Comparison of ENCODE assay signal across 17 cellular contexts in the genomic region with DNA sequence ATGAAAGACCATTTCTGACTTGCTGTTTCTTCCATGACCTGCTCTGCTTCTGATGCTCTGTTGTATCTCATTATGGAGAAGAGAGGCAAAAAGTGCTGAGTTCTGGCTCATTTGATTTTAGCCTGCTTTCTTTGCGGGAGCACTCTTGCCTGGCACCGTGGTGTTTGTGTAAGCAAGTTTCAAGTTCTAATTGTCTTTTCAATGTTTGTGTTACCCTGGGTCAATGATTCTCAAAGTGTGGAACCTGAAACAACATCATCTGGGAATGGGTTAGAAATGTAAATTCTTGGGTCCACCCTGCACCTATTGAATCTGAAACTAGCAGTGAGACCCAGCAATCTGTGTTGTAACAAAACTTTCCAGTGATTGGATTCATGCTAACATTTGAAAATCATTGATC. TPM values are rescaled to one million over a fixed set of nuclear protein-coding genes. Genes with fewer than 3 reads are reported as not detected.
DNase-seq lines count a peak whose midpoint lies in the region; ATAC-seq lines count a peak whose summit lies in the region.
"Had no signal": no experiment of that assay in that cellular context is flagged by ENCODE, and none has a peak within 500 bp of the region (broad histone marks: within the 10 kb centered on the region; RNA-seq: fewer than 3 reads in every experiment).

No MANE protein-coding gene starts in this region.

- H4K8ac ChIP-seq in mesendoderm (ENCODE audit: low read depth, low read length): no peak overlapping the region

- DNase-seq in NCI-H510A treated with DMSO at 0.1 percent for 48 hours (lab: John Stamatoyannopoulos, UW) (peak; percentile 34), NCI-H510A (lab: John Stamatoyannopoulos, UW) (no peak), NCI-H69 (lab: John Stamatoyannopoulos, UW) (peak; percentile 76), NCI-H526 treated with DMSO at 0.1 percent for 48 hours (lab: John Stamatoyannopoulos, UW) (no peak), mesendoderm (no peak), NCI-H82 (lab: John Stamatoyannopoulos, UW) (no peak)
- DNase-seq in activated naive CD4-positive, alpha-beta T cell treated with anti-CD3 and anti-CD28 coated beads, Interleukin-2, amount 50 U/mL, for 16 hours: no peak
- DNase-seq: activated CD8-positive, alpha-beta T cell treated with anti-CD3 and anti-CD28 coated beads for 36 hours; CD8-positive, alpha-beta T cell; foreskin melanocyte; HFFc6; lower lobe of right lung; naive B cell; SK-N-SH; stimulated activated CD4-positive, alpha-beta T cell treated with anti-CD3 and anti-CD28 coated beads, Interleukin-15, amount 100 ng/mL, for 24 hours had no signal

- H3K18ac ChIP-seq in mesendoderm (ENCODE audit: low read length): no peak overlapping the region

- H3K23ac ChIP-seq in mesendoderm (ENCODE audit: low read length): no peak overlapping the region

- H3K79me2 ChIP-seq in mesendoderm (ENCODE audit: control insufficient read depth, insufficient read depth, low read length): peaks cover 28% of the 10 kb centered on the region

- H3K27ac ChIP-seq in mesendoderm (ENCODE audit: low read depth, low read length): no peak overlapping the region
- H3K27ac ChIP-seq: lower lobe of right lung had no signal

- no peak overlapping the region for H3K56ac ChIP-seq in mesendoderm (ENCODE audit: low read length)

- no peak overlapping the region for H3K4me3 ChIP-seq in mesendoderm (ENCODE audit: low read length)
- H3K4me3 ChIP-seq: lower lobe of right lung had no signal

- H3K36me3 ChIP-seq in mesendoderm (ENCODE audit: control insufficient read depth, insufficient read depth, low read length): no peaks in the 10 kb centered on the region
- H3K36me3 ChIP-seq: lower lobe of right lung had no signal

- H3K4me1 ChIP-seq in mesendoderm (ENCODE audit: control insufficient read depth, low read depth, low read length): peaks cover 2% of the 10 kb centered on the region

- H2BK5ac ChIP-seq in mesendoderm (ENCODE audit: low read length): no peak overlapping the region

- H2BK120ac ChIP-seq in mesendoderm (ENCODE audit: low read depth, low read length): no peak overlapping the region

- H3K27me3 ChIP-seq in mesendoderm (ENCODE audit: insufficient read depth, low read length, poor library complexity): no peaks in the 10 kb centered on the region

- H2BK15ac ChIP-seq in mesendoderm (replicated peaks; ENCODE audit: low read depth): no peak overlapping the region

- no peak overlapping the region for H3K4me2 ChIP-seq in mesendoderm (ENCODE audit: low read length)
- H3K4me2 ChIP-seq: SK-N-SH had no signal

- no CpG with 5 or more reads among the region's 2 CpGs for WGBS in mesendoderm (ENCODE audit: extremely low coverage, insufficient coverage, low lambda C conversion rate)

- no peak overlapping the region for H3K4ac ChIP-seq in mesendoderm (ENCODE audit: low read depth, low read length)

- H2AK5ac ChIP-seq in mesendoderm (ENCODE audit: low read length): no peak overlapping the region

- no peak overlapping the region for H3K9ac ChIP-seq in mesendoderm (ENCODE audit: low read length)
- H3K9ac ChIP-seq: SK-N-SH had no signal

- ATAC-seq in HG02610 (IDR thresholded peaks at IDR 0.05; ENCODE audit: unreplicated experiment): peak; percentile 9
- ATAC-seq: activated CD8-positive, alpha-beta T cell treated with anti-CD3 and anti-CD28 coated beads for 36 hours; activated T-helper 17 cell treated with anti-CD3 and anti-CD28 coated beads, Interleukin-2, amount 50 U/mL, for 72 hours; CD8-positive, alpha-beta T cell; lower lobe of right lung had no signal

- H4K5ac ChIP-seq in mesendoderm (ENCODE audit: low read length): no peak overlapping the region

- H3K79me1 ChIP-seq in mesendoderm (ENCODE audit: low read length): peaks cover 14% of the 10 kb centered on the region

RNA-seq across cellular contexts. Expression of a gene that starts 3.8 kb away (rescaled TPM):
- polyA plus RNA-seq in mesendoderm (2013, experiment 1 of 2): 17.2 TPM
- polyA plus RNA-seq in mesendoderm (2013, experiment 2 of 2): 18.9 TPM

Comparison
In these comparisons a context has a peak if more than half of its experiments do, and no peak if none do; other contexts are left out.
1. DNase-seq: peak in NCI-H510A treated with DMSO at 0.1 percent for 48 hours (single experiment) and NCI-H69 (single experiment); none in NCI-H510A (single experiment), activated naive CD4-positive, alpha-beta T cell treated with anti-CD3 and anti-CD28 coated beads, Interleukin-2, amount 50 U/mL, for 16 hours (single experiment), NCI-H526 treated with DMSO at 0.1 percent for 48 hours (single experiment), mesendoderm (single experiment) and NCI-H82 (single experiment).